In the genomic region with DNA sequence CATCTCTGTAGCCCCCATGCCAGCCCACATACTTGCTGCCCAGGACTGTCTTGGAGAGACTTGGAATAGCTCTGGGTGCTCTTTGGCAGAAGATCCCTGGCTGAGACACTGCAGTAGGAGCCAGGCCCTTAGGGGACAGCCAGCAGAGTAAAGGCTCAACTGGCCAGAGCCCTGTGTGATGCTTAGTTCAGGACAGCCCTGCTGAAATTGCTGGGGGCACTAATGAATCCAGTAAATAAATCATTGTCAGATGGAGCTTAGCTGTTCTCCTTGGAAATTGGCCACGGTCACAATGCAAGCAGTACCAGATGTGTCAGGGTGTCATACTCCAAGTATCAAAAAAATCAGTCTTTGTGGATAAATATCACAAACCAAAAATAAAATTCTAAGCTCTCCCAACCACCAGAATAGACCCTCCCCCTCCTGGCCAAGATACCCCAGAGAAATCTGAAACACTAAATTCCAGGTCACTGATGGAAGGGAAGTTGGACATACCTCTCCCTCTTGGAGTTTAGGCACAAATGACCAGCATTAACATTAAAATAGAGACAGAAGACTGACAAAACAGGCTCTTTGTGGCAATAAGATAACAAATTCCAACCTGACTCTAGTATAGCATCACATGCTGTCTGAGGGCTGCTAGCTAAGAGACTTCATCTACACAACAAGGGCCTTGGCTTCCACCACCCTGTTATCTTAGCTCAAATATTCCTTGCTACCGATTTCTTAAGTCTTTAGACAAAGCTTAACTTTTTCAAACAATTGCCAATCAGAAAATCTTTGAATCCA, we compare ENCODE assay signal across 17 cellular contexts.
"Had no signal": no experiment of that assay in that cellular context is flagged by ENCODE, and none has a peak within 500 bp of the region (broad histone marks: within the 10 kb centered on the region; RNA-seq: fewer than 3 reads in every experiment).

No MANE protein-coding gene starts in this region.

- H3K27ac Mint-ChIP-seq: dendritic cell treated with granulocyte-macrophage colony-stimulating factor and Interleukin-4, amounts not matched to agents 40 ng/mL and 50 ng/mL, for 4 days; effector memory CD8-positive, alpha-beta T cell; naive thymus-derived CD4-positive, alpha-beta T cell; stimulated activated naive B cell treated with anti-CD40 and anti-IgM and Interleukin-4, amounts not matched to agents 10 μg/mL and 1 μg/mL and 100 μg/mL, for 72 hours; stimulated activated naive CD8-positive, alpha-beta T cell treated with anti-CD3 and anti-CD28 coated beads, Interleukin-15, amount 100 ng/mL, for 72 hours had no signal

- DNase-seq: effector memory CD8-positive, alpha-beta T cell; erythroblast; foreskin melanocyte; head of caudate nucleus; kidney glomerular epithelial cell; naive thymus-derived CD4-positive, alpha-beta T cell; posterior cingulate gyrus; stimulated activated CD4-positive, alpha-beta T cell treated with anti-CD3 and anti-CD28 coated beads, Interleukin-2, amount 100 ng/mL, for 24 hours; stimulated activated CD4-positive, alpha-beta T cell treated with anti-CD3 and anti-CD28 coated beads, Interleukin-4, amount 100 ng/mL, for 4 hours; stimulated activated naive B cell treated with anti-CD40 and anti-IgM and Interleukin-4, amounts not matched to agents 10 μg/mL and 1 μg/mL and 100 μg/mL, for 72 hours; stimulated activated naive CD8-positive, alpha-beta T cell treated with anti-CD3 and anti-CD28 coated beads, Interleukin-15, amount 100 ng/mL, for 72 hours; trophoblast cell had no signal

- H3K36me3 Mint-ChIP-seq: naive thymus-derived CD4-positive, alpha-beta T cell; stimulated activated naive B cell treated with anti-CD40 and anti-IgM and Interleukin-4, amounts not matched to agents 10 μg/mL and 1 μg/mL and 100 μg/mL, for 72 hours had no signal

- H3K36me3 ChIP-seq: neutrophil had no signal

- H3K9me3 ChIP-seq: neutrophil had no signal

- H3K27ac ChIP-seq: hepatocyte, neutrophil had no signal

- ATAC-seq: effector memory CD8-positive, alpha-beta T cell; naive thymus-derived CD4-positive, alpha-beta T cell; sciatic nerve; stimulated activated naive B cell treated with anti-CD40 and anti-IgM and Interleukin-4, amounts not matched to agents 10 μg/mL and 1 μg/mL and 100 μg/mL, for 72 hours; stimulated activated naive CD8-positive, alpha-beta T cell treated with anti-CD3 and anti-CD28 coated beads, Interleukin-15, amount 100 ng/mL, for 72 hours had no signal

- H3K27me3 Mint-ChIP-seq: dendritic cell treated with granulocyte-macrophage colony-stimulating factor and Interleukin-4, amounts not matched to agents 40 ng/mL and 50 ng/mL, for 4 days had no signal

- H3K4me3 ChIP-seq: hepatocyte, skin epidermis had no signal

- H3K4me3 Mint-ChIP-seq: dendritic cell treated with granulocyte-macrophage colony-stimulating factor and Interleukin-4, amounts not matched to agents 40 ng/mL and 50 ng/mL, for 4 days; effector memory CD8-positive, alpha-beta T cell; naive thymus-derived CD4-positive, alpha-beta T cell; stimulated activated naive B cell treated with anti-CD40 and anti-IgM and Interleukin-4, amounts not matched to agents 10 μg/mL and 1 μg/mL and 100 μg/mL, for 72 hours; stimulated activated naive CD8-positive, alpha-beta T cell treated with anti-CD3 and anti-CD28 coated beads, Interleukin-15, amount 100 ng/mL, for 72 hours had no signal

- H3K27me3 ChIP-seq: hepatocyte, neutrophil had no signal

- H3K4me1 Mint-ChIP-seq: naive thymus-derived CD4-positive, alpha-beta T cell; stimulated activated naive B cell treated with anti-CD40 and anti-IgM and Interleukin-4, amounts not matched to agents 10 μg/mL and 1 μg/mL and 100 μg/mL, for 72 hours had no signal
